In the genomic region with DNA sequence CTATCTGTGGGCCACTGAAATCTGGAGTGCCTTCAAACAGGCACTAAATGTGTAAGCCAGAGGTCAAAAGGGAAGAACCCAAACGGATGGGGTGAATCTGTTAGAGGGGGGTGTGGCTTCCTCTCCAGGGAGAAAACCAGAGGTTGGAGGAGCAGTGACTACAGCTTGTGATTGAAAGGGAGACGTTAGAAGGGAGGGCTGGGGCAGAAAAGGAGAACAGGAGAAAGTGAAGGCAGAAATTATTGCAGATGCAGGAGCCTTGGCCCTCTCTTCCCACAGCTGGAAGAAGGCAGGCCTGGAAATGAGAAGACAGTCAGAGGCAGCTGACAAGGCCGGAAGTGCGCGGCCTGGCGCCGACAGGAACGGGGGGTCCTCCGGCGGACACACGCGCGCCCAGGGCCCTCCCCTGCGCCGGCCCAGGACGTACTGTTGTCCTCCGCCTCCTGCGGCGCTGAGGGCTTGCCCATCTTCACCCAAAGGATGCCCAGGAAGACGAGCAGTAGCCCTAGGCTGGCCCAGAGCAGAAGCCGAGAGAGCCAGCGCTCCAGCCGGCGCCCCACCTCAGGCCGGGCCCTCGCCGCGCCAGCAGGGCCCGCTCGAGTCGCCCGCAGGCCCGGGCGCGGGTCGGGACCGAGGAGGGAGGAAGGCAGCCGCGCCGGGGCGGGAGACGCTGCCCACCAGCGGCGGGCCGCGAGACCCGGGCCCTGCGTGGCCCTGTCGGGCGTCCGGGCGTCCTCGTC, we compare ENCODE assay signal across 1 cellular context.
TF ChIP-seq lines count a peak whose summit lies in the region.

No MANE protein-coding gene starts in this region.

TF ChIP-seq in K562, 482 proteins besides CTCF, POLR2A, EP300 and RAD21 (continued from another document):
- TF ChIP-seq MEIS2 (IDR thresholded peaks at IDR 0.05; ENCODE audit: partially characterized antibody) (peak; percentile 14), TOE1 (IDR thresholded peaks at IDR 0.05; ENCODE audit: borderline replicate concordance) (0 out of 2 replicates have a peak, but pooled peaks have one; percentile 26), TOE1 (CRISPR knock-in tag; IDR thresholded peaks at IDR 0.05; ENCODE audit: borderline replicate concordance, low read depth) (no peak), KDM5B (IDR thresholded peaks at IDR 0.05; ENCODE audit: insufficient replicate concordance, low read depth, low read length) (peak; percentile 36), ZNF324 (CRISPR knock-in tag; IDR thresholded peaks at IDR 0.05) (no peak), NRF1 (conservative IDR thresholded peaks at IDR 0.05 in 1 of 2, IDR thresholded peaks at IDR 0.05 in 1 of 2) (peak in 1 of 2 experiments; percentile 69; a peak in 3 of 4 replicates)
